Comparison of ENCODE assay signal across 1 cellular context in genomic region chr20:9978395-9979004, GRCh38.
TF ChIP-seq lines count a peak whose summit lies in the region.

No MANE protein-coding gene starts in this region.

TF ChIP-seq in HepG2, 621 proteins besides CTCF, POLR2A, EP300 and RAD21 (continued from another document):
- TF ChIP-seq HMGXB3 (CRISPR knock-in tag; IDR thresholded peaks at IDR 0.05; ENCODE audit: borderline replicate concordance) (peak; percentile 74; the same call in 1 of the 2 replicates), KDM3A (CRISPR knock-in tag; IDR thresholded peaks at IDR 0.05; ENCODE audit: low read depth) (peak; percentile 26; the same call in 1 of the 2 replicates), MED1 (CRISPR knock-in tag; IDR thresholded peaks at IDR 0.05) (no peak), ZNF24 (IDR thresholded peaks at IDR 0.05) (0 out of 2 replicates have a peak, but pooled peaks have one; percentile 50), SCMH1 (CRISPR knock-in tag; IDR thresholded peaks at IDR 0.05; ENCODE audit: borderline replicate concordance) (no peak)
